22 cellular contexts compared by ENCODE assay signal in the genomic region with DNA sequence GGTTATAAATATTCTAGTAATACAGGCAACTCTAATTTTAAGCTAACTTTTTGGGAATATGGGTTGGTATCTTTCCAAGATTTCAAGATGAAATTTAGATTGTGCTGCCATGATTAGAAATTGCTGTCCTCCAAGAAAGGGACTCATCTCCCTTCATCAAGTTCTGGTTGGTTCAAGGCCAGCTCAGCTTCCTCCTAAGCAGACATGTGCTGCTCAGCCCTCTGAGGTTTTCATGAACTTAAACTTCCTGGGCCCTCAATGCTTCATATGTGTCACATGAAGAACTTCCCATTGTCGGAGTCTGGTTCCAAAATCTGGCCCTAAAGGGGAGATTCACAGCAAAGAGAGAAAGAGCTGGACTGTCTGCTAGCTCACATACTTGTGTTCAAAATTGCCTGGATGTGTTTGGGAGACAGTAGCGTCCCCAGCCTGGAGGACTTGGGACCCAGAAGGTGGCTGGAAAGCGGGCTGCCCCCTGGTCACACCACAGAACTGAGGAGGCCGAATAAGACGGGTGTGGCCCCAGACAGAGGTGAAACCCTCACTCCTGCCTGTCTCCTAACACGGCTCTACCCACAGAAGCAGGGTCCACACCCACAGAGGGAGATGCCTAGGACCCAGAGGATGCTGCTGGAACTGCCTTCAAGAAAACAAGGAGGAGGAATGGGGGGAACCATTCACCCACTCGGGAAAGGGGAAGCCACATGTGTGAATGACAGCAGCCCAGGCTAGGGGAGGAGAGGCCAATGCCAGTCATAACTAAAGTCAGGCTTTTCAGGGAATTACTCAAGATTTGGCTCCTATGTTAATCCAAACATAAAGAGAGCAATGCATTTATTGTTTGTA. TPM values are rescaled to one million over a fixed set of nuclear protein-coding genes. Genes with fewer than 3 reads are reported as not detected.
DNase-seq lines count a peak whose midpoint lies in the region; ATAC-seq lines count a peak whose summit lies in the region.
"Had no signal": no experiment of that assay in that cellular context is flagged by ENCODE, and none has a peak within 500 bp of the region (broad histone marks: within the 10 kb centered on the region; RNA-seq: fewer than 3 reads in every experiment).

No MANE protein-coding gene starts in this region.

- peaks cover 37% of the 10 kb centered on the region for H3K27me3 Mint-ChIP-seq in activated CD8-positive, alpha-beta memory T cell treated with anti-CD3 and anti-CD28 coated beads, Interleukin-2, amount 10 ng/mL, durations not matched to agents 7 days and 5 days

- no peak for ATAC-seq in activated CD8-positive, alpha-beta memory T cell treated with anti-CD3 and anti-CD28 coated beads, Interleukin-2, amount 10 ng/mL, durations not matched to agents 7 days and 5 days
- peak; percentile 37 for ATAC-seq in HG02623 (IDR thresholded peaks at IDR 0.05; ENCODE audit: unreplicated experiment)
- ATAC-seq in HG03432 (IDR thresholded peaks at IDR 0.05; ENCODE audit: unreplicated experiment) = peak; percentile 28
- ATAC-seq in stimulated activated effector memory CD8-positive, alpha-beta T cell treated with anti-CD3 and anti-CD28 coated beads, Interleukin-12 subunit alpha, Interleukin-12 subunit beta, amount 100 ng/mL, for 72 hours = peak; percentile 5
- no peak for ATAC-seq in activated CD4-positive, CD25-positive, alpha-beta regulatory T cell treated with anti-CD3 and anti-CD28 coated beads, Interleukin-2, amount 50 U/mL, for 24 hours
- ATAC-seq: activated CD8-positive, alpha-beta T cell treated with anti-CD3 and anti-CD28 coated beads, Interleukin-2, amount 10 ng/mL, durations not matched to agents 7 days and 5 days; gastrocnemius medialis; PC-3 had no signal

- DNase-seq in activated CD8-positive, alpha-beta memory T cell treated with anti-CD3 and anti-CD28 coated beads, Interleukin-2, amount 10 ng/mL, durations not matched to agents 7 days and 5 days = peak; percentile 31
- DNase-seq in activated CD8-positive, alpha-beta memory T cell treated with anti-CD3 and anti-CD28 coated beads, Interleukin-2, amount 50 U/mL, for 4 hours = no peak
- no peak for DNase-seq in stimulated activated effector memory CD8-positive, alpha-beta T cell treated with anti-CD3 and anti-CD28 coated beads, Interleukin-12 subunit alpha, Interleukin-12 subunit beta, amount 100 ng/mL, for 72 hours (ENCODE audit: low spot score in 2 of 2)
- DNase-seq in hypothalamus (lab: John Stamatoyannopoulos, UW) (no peak), C1 segment of cervical spinal cord (lab: John Stamatoyannopoulos, UW) (no peak)
- DNase-seq: activated CD8-positive, alpha-beta T cell treated with anti-CD3 and anti-CD28 coated beads, Interleukin-2, amount 10 ng/mL, durations not matched to agents 7 days and 5 days; DMS 273 treated with DMSO at 0.1 percent for 48 hours; dorsolateral prefrontal cortex; gastrocnemius medialis; NCI-H1417 treated with DMSO at 0.1 percent for 48 hours; NCI-H69; PC-3; spleen; thyroid gland had no signal

- CTCF ChIA-PET in activated CD8-positive, alpha-beta memory T cell treated with anti-CD3 and anti-CD28 coated beads, Interleukin-2, amount 10 ng/mL, durations not matched to agents 7 days and 5 days (lab: Charles Lee) = no interaction called here

- no peak overlapping the region for H3K27ac Mint-ChIP-seq in activated CD8-positive, alpha-beta memory T cell treated with anti-CD3 and anti-CD28 coated beads, Interleukin-2, amount 10 ng/mL, durations not matched to agents 7 days and 5 days
- no peak overlapping the region for H3K27ac Mint-ChIP-seq in stimulated activated effector memory CD8-positive, alpha-beta T cell treated with anti-CD3 and anti-CD28 coated beads, Interleukin-12 subunit alpha, Interleukin-12 subunit beta, amount 100 ng/mL, for 72 hours
- H3K27ac Mint-ChIP-seq: activated CD8-positive, alpha-beta T cell treated with anti-CD3 and anti-CD28 coated beads, Interleukin-2, amount 10 ng/mL, durations not matched to agents 7 days and 5 days; neural progenitor cell; T-helper 1 cell treated with Interleukin-12 subunit alpha and Interleukin-12 subunit beta and Interleukin-4 antibody, amounts not matched to agents 30 μg/mL and 1 μg/mL, for 36 hours had no signal

- H3K4me3 Mint-ChIP-seq in activated CD8-positive, alpha-beta memory T cell treated with anti-CD3 and anti-CD28 coated beads, Interleukin-2, amount 10 ng/mL, durations not matched to agents 7 days and 5 days = no peak overlapping the region
- no peak overlapping the region for H3K4me3 Mint-ChIP-seq in stimulated activated effector memory CD8-positive, alpha-beta T cell treated with anti-CD3 and anti-CD28 coated beads, Interleukin-12 subunit alpha, Interleukin-12 subunit beta, amount 100 ng/mL, for 72 hours
- H3K4me3 Mint-ChIP-seq: activated CD8-positive, alpha-beta T cell treated with anti-CD3 and anti-CD28 coated beads, Interleukin-2, amount 10 ng/mL, durations not matched to agents 7 days and 5 days; neural progenitor cell; T-helper 1 cell treated with Interleukin-12 subunit alpha and Interleukin-12 subunit beta and Interleukin-4 antibody, amounts not matched to agents 30 μg/mL and 1 μg/mL, for 36 hours had no signal

- no peaks in the 10 kb centered on the region for H3K36me3 Mint-ChIP-seq in activated CD8-positive, alpha-beta memory T cell treated with anti-CD3 and anti-CD28 coated beads, Interleukin-2, amount 10 ng/mL, durations not matched to agents 7 days and 5 days
- H3K36me3 Mint-ChIP-seq in stimulated activated effector memory CD8-positive, alpha-beta T cell treated with anti-CD3 and anti-CD28 coated beads, Interleukin-12 subunit alpha, Interleukin-12 subunit beta, amount 100 ng/mL, for 72 hours = no peaks in the 10 kb centered on the region
- H3K36me3 Mint-ChIP-seq: neural progenitor cell had no signal

- H3K9me3 Mint-ChIP-seq in activated CD8-positive, alpha-beta memory T cell treated with anti-CD3 and anti-CD28 coated beads, Interleukin-2, amount 10 ng/mL, durations not matched to agents 7 days and 5 days (ENCODE audit: low read depth) = no peaks in the 10 kb centered on the region
- H3K9me3 Mint-ChIP-seq in stimulated activated effector memory CD8-positive, alpha-beta T cell treated with anti-CD3 and anti-CD28 coated beads, Interleukin-12 subunit alpha, Interleukin-12 subunit beta, amount 100 ng/mL, for 72 hours = no peaks in the 10 kb centered on the region
- H3K9me3 Mint-ChIP-seq: neural progenitor cell; T-helper 1 cell treated with Interleukin-12 subunit alpha and Interleukin-12 subunit beta and Interleukin-4 antibody, amounts not matched to agents 30 μg/mL and 1 μg/mL, for 36 hours had no signal

- H3K4me1 Mint-ChIP-seq in activated CD8-positive, alpha-beta memory T cell treated with anti-CD3 and anti-CD28 coated beads, Interleukin-2, amount 10 ng/mL, durations not matched to agents 7 days and 5 days = peaks cover 11% of the 10 kb centered on the region
- H3K4me1 Mint-ChIP-seq in stimulated activated effector memory CD8-positive, alpha-beta T cell treated with anti-CD3 and anti-CD28 coated beads, Interleukin-12 subunit alpha, Interleukin-12 subunit beta, amount 100 ng/mL, for 72 hours = peaks cover 8% of the 10 kb centered on the region

RNA-seq across cellular contexts. Expression of gene GPR31, which starts 54.3 kb away (rescaled TPM):
- not detected for total RNA-seq in activated CD8-positive, alpha-beta memory T cell treated with anti-CD3 and anti-CD28 coated beads, Interleukin-2, amount 10 ng/mL, durations not matched to agents 7 days and 5 days
- total RNA-seq: A172; activated CD8-positive, alpha-beta T cell treated with anti-CD3 and anti-CD28 coated beads, Interleukin-2, amount 10 ng/mL, durations not matched to agents 7 days and 5 days; bronchial epithelial cell; dorsolateral prefrontal cortex; epithelial cell of proximal tubule; gastrocnemius medialis; PC-3; thyroid gland had no signal

Comparison
In these comparisons a context has a peak if more than half of its experiments do, and no peak if none do; other contexts are left out.
1. ATAC-seq: peak in HG02623 (single experiment), HG03432 (single experiment) and stimulated activated effector memory CD8-positive, alpha-beta T cell treated with anti-CD3 and anti-CD28 coated beads, Interleukin-12 subunit alpha, Interleukin-12 subunit beta, amount 100 ng/mL, for 72 hours (single experiment); none in activated CD8-positive, alpha-beta memory T cell treated with anti-CD3 and anti-CD28 coated beads, Interleukin-2, amount 10 ng/mL, durations not matched to agents 7 days and 5 days (single experiment) and activated CD4-positive, CD25-positive, alpha-beta regulatory T cell treated with anti-CD3 and anti-CD28 coated beads, Interleukin-2, amount 50 U/mL, for 24 hours (0 of 2).